In the genomic region with DNA sequence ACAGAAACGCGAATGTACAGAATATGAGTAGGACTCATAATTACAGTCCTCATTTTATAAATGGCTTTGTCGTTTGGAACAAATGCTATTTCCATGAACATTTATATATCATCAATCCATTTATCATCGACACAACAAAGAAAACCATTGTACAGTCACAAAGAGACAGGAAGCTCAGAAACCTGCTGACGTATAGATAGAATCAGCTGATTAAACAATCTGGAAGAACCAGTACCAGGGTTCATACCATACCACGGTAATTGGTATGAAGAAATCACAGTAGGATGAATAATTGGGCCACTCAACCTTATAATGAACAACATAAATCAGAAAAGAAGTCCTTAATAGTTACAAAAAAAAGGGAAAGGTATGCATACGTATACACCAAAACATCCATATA, we compare ENCODE assay signal across 1 cellular context.
TF ChIP-seq lines count a peak whose summit lies in the region.

No MANE protein-coding gene starts in this region.

TF ChIP-seq in HepG2, 621 proteins besides CTCF, POLR2A, EP300 and RAD21 (continued from another document):
- no peak for TF ChIP-seq ZNF280D (CRISPR knock-in tag; IDR thresholded peaks at IDR 0.05)
